8 cellular contexts compared by ENCODE assay signal in genomic region chr19:37906868-37907734, GRCh38. TPM values are rescaled to one million over a fixed set of nuclear protein-coding genes. Genes with fewer than 3 reads are reported as not detected.
DNase-seq lines count a peak whose midpoint lies in the region; ATAC-seq and TF ChIP-seq lines count a peak whose summit lies in the region.

SIPA1L3 (plus strand) TSS chr19:37907208; CDS start chr19:38081566, 174,358 bp downstream.

- H3K4me3 Mint-ChIP-seq in T-helper 1 cell treated with Interleukin-12 subunit alpha and Interleukin-12 subunit beta and Interleukin-4 antibody, amounts not matched to agents 30 μg/mL and 1 μg/mL, for 36 hours: peak within 1 kb of the TSS; percentile 89

- H3K36me3 ChIP-seq in psoas muscle (ENCODE audit: insufficient read depth in 1 of 2, low read depth in 1 of 2) (no peaks in the 10 kb centered on the region), uterus (no peaks in the 10 kb centered on the region)

- H3K36me3 Mint-ChIP-seq in T-helper 1 cell treated with Interleukin-12 subunit alpha and Interleukin-12 subunit beta and Interleukin-4 antibody, amounts not matched to agents 30 μg/mL and 1 μg/mL, for 36 hours (ENCODE audit: low read depth): peaks cover 2% of the 10 kb centered on the region

- H3K27me3 Mint-ChIP-seq in T-helper 1 cell treated with Interleukin-12 subunit alpha and Interleukin-12 subunit beta and Interleukin-4 antibody, amounts not matched to agents 30 μg/mL and 1 μg/mL, for 36 hours (ENCODE audit: low read depth): no peaks in the 10 kb centered on the region

- H3K9me3 Mint-ChIP-seq in T-helper 1 cell treated with Interleukin-12 subunit alpha and Interleukin-12 subunit beta and Interleukin-4 antibody, amounts not matched to agents 30 μg/mL and 1 μg/mL, for 36 hours: no peaks in the 10 kb centered on the region

- no peaks in the 10 kb centered on the region for H3K27me3 ChIP-seq in psoas muscle (ENCODE audit: insufficient read depth in 3 of 3, low read length in 2 of 3)
- no peaks in the 10 kb centered on the region for H3K27me3 ChIP-seq in uterus

- TF ChIP-seq CTCF in GM13977 (IDR thresholded peaks at IDR 0.05; ENCODE audit: extremely low read depth, insufficient read depth, missing control alignments) (no peak), psoas muscle (IDR thresholded peaks at IDR 0.05) (peak; percentile 6), uterus (IDR thresholded peaks at IDR 0.05) (peak in 1 of 4 experiments; percentile 31)

- H3K27ac Mint-ChIP-seq in T-helper 1 cell treated with Interleukin-12 subunit alpha and Interleukin-12 subunit beta and Interleukin-4 antibody, amounts not matched to agents 30 μg/mL and 1 μg/mL, for 36 hours: peak within 1 kb of the TSS; percentile 26

- H3K4me1 ChIP-seq in psoas muscle: peaks cover 18% of the 10 kb centered on the region
- no peaks in the 10 kb centered on the region for H3K4me1 ChIP-seq in uterus

- H3K4me3 ChIP-seq in psoas muscle (peak within 1 kb of the TSS; percentile 79), uterus (peak within 1 kb of the TSS; percentile 72 to 76)

- DNase-seq in GM13977 (ENCODE audit: low spot score) (peak; percentile 95), NCI-H1694 (lab: John Stamatoyannopoulos, UW) (peak; percentile 92), left ventricle myocardium superior (peak; percentile 97), psoas muscle (peak; percentile 95 to 96), uterus (peak; percentile 90 to 93)

- 0 to 1% (median 0%) methylated on average over 58 to 96 of the region's 96 CpGs for WGBS in psoas muscle, 3 donors

- in situ Hi-C loops in GM13977 (cut with MboI; ENCODE audit: low pct_unique_long_range_greater_than_20kb, low sequenced_read_pairs, unreplicated experiment): loop anchor here (25.0 kb wide), 2 partner anchors 130 to 430 kb away; partner anchors contain the start of gene CATSPERG

- intact Hi-C loops in left ventricle myocardium superior (cut with micrococcal nuclease): no loop called here
- intact Hi-C loops in psoas muscle (cut with DNase I): loop anchor here in 1 of 2 donors (5.0 to 10.0 kb wide), 4 partner anchors 95 to 410 kb away; partner anchors contain the start of genes KCNK6 and YIF1B
- intact Hi-C loops in uterus (cut with DNase I; ENCODE audit: low total_unique reads): no loop called here

- H3K9me3 ChIP-seq in psoas muscle: no peaks in the 10 kb centered on the region
- H3K9me3 ChIP-seq in uterus: no peaks in the 10 kb centered on the region

- peak within 1 kb of the TSS; percentile 37 for H3K27ac ChIP-seq in angular gyrus (ENCODE audit: low read depth, low read length)
- peak within 1 kb of the TSS; percentile 76 for H3K27ac ChIP-seq in psoas muscle
- H3K27ac ChIP-seq in uterus: peak within 1 kb of the TSS; percentile 55 to 56

- H3K4me1 Mint-ChIP-seq in T-helper 1 cell treated with Interleukin-12 subunit alpha and Interleukin-12 subunit beta and Interleukin-4 antibody, amounts not matched to agents 30 μg/mL and 1 μg/mL, for 36 hours (ENCODE audit: low read depth): peaks cover 16% of the 10 kb centered on the region

- TF ChIP-seq POLR2A in uterus (IDR thresholded peaks at IDR 0.05): peak; percentile 62 to 64

- peak; percentile 60 for ATAC-seq in HG02884 (IDR thresholded peaks at IDR 0.05; ENCODE audit: unreplicated experiment)
- peak; percentile 99 for ATAC-seq in left ventricle myocardium superior
- ATAC-seq in psoas muscle: peak; percentile 93 to 99 (median 98)

RNA-seq across cellular contexts. Expression of gene SIPA1L3, which starts in this region (rescaled TPM):
- total RNA-seq in left ventricle myocardium superior (10.5 TPM), psoas muscle (10 to 100 TPM in 2 of 4 donors, 1 to 10 TPM in 2; 6.1 to 28.2 (median 10.3) TPM), uterus (10 to 100 TPM; 11.5 to 41.8 (median 21.5) TPM)
- polyA plus RNA-seq in psoas muscle: 1 to 10 TPM; 2.9 to 9.1 (median 4.5) TPM

Comparison
In these comparisons a context has a peak if more than half of its experiments do, and no peak if none do; other contexts are left out.
1. Peak in every context shown above with its lines: DNase-seq, ATAC-seq, H3K4me3 ChIP-seq and H3K27ac ChIP-seq.